ENCODE assay signal across 8 cellular contexts in genomic region chr19:662207-662961, GRCh38. TPM values are rescaled to one million over a fixed set of nuclear protein-coding genes. Genes with fewer than 3 reads are reported as not detected.
DNase-seq lines count a peak whose midpoint lies in the region; ATAC-seq and TF ChIP-seq lines count a peak whose summit lies in the region.

No MANE protein-coding gene starts in this region.

- intact Hi-C loops in CD4-positive, alpha-beta memory T cell (cut with micrococcal nuclease): loop anchor here (2.0 kb wide), 1 partner anchor 156 kb away; the partner anchor contains the start of gene TPGS1
- intact Hi-C loops in esophagus squamous epithelium (cut with DNase I): no loop called here
- intact Hi-C loops in uterus (cut with DNase I; ENCODE audit: low total_unique reads): no loop called here

- H3K27me3 ChIP-seq in CD4-positive, alpha-beta memory T cell (ENCODE audit: insufficient read depth, low read length): no peaks in the 10 kb centered on the region
- H3K27me3 ChIP-seq in esophagus squamous epithelium: no peaks in the 10 kb centered on the region
- no peaks in the 10 kb centered on the region for H3K27me3 ChIP-seq in uterus

- peak overlapping the region; percentile 97 to 100 (median 99) for H3K27ac Mint-ChIP-seq in CD4-positive, alpha-beta memory T cell
- peak overlapping the region; percentile 69 for H3K27ac Mint-ChIP-seq in osteocyte (ENCODE audit: unreplicated experiment)

- H3K27me3 Mint-ChIP-seq in CD4-positive, alpha-beta memory T cell: peaks cover 0 to 3% of the 10 kb centered on the region in 2 donors
- H3K27me3 Mint-ChIP-seq in osteocyte (ENCODE audit: unreplicated experiment): no peaks in the 10 kb centered on the region

- H3K4me1 ChIP-seq in CD4-positive, alpha-beta memory T cell (ENCODE audit: insufficient read depth, low read length): peaks cover 53% of the 10 kb centered on the region
- H3K4me1 ChIP-seq in esophagus squamous epithelium: peaks cover 52 to 70% (median 58%) of the 10 kb centered on the region in 3 donors
- H3K4me1 ChIP-seq in uterus: peaks cover 0 to 34% of the 10 kb centered on the region in 2 donors

- DNase-seq in CD4-positive, alpha-beta memory T cell: peak; percentile 66 to 85 (median 76)
- DNase-seq in MV-4-11 (lab: John Stamatoyannopoulos, UW): peak; percentile 45
- DNase-seq in activated T-cell treated with anti-CD3 and anti-CD28 coated beads for 4 hours: peak; percentile 66
- DNase-seq in esophagus squamous epithelium (lab: John Stamatoyannopoulos, UW): no peak
- DNase-seq in osteocyte (ENCODE audit: extremely low spot score, unreplicated experiment): no peak
- DNase-seq in uterus: no peak
- no peak for DNase-seq in NCI-H446 treated with DMSO at 0.1 percent for 48 hours (lab: John Stamatoyannopoulos, UW)

- CTCF ChIA-PET in CD4-positive, alpha-beta memory T cell (lab: Charles Lee; ENCODE audit: partially characterized antibody): interaction anchor here (1.0 to 1.9 kb wide), 2 partner anchors 17 to 71 kb away, joined by 7 to 8 read pairs; no protein-coding TSS in a partner anchor

- H3K4me1 Mint-ChIP-seq in CD4-positive, alpha-beta memory T cell: peaks cover 8 to 60% (median 39%) of the 10 kb centered on the region in 4 donors
- H3K4me1 Mint-ChIP-seq in osteocyte (ENCODE audit: unreplicated experiment): peaks cover 36% of the 10 kb centered on the region

- peaks cover 0 to 2% (median 0%) of the 10 kb centered on the region in 8 donors for H3K9me3 Mint-ChIP-seq in CD4-positive, alpha-beta memory T cell
- no peaks in the 10 kb centered on the region for H3K9me3 Mint-ChIP-seq in osteocyte (ENCODE audit: unreplicated experiment)

- H3K36me3 ChIP-seq in CD4-positive, alpha-beta memory T cell (ENCODE audit: insufficient read depth, low read length): peaks cover 6% of the 10 kb centered on the region
- H3K36me3 ChIP-seq in esophagus squamous epithelium (peaks cover 0 to 13% (median 0%) of the 10 kb centered on the region in 3 donors), uterus (no peaks in the 10 kb centered on the region)

- H3K36me3 Mint-ChIP-seq in CD4-positive, alpha-beta memory T cell: peaks cover 3 to 27% of the 10 kb centered on the region in 2 donors
- H3K36me3 Mint-ChIP-seq in osteocyte (ENCODE audit: unreplicated experiment): no peaks in the 10 kb centered on the region

- 0 to 1% methylated on average over 5 to 13 of the region's 81 CpGs for WGBS in esophagus squamous epithelium, 2 donors

- peak; percentile 38 for ATAC-seq in GM21360 (IDR thresholded peaks at IDR 0.05; ENCODE audit: unreplicated experiment)

- H3K27ac ChIP-seq in CD4-positive, alpha-beta memory T cell (ENCODE audit: low read depth, low read length): peak overlapping the region; percentile 96
- H3K27ac ChIP-seq in esophagus squamous epithelium (peak overlapping the region; percentile 93 to 99 (median 98)), uterus (peak overlapping the region; percentile 63 to 84)

- peak overlapping the region; percentile 94 to 100 (median 98) for H3K4me3 Mint-ChIP-seq in CD4-positive, alpha-beta memory T cell
- H3K4me3 Mint-ChIP-seq in osteocyte (ENCODE audit: unreplicated experiment): peak overlapping the region; percentile 79

- H3K9me3 ChIP-seq in CD4-positive, alpha-beta memory T cell (ENCODE audit: control insufficient read depth in 1 of 2, low read length in 2 of 2): no peaks in the 10 kb centered on the region
- H3K9me3 ChIP-seq in esophagus squamous epithelium (no peaks in the 10 kb centered on the region), uterus (no peaks in the 10 kb centered on the region)

- POLR2A ChIA-PET in CD4-positive, alpha-beta memory T cell (lab: Charles Lee; ENCODE audit: partially characterized antibody): interaction anchor here (0.8 to 6.1 kb wide), 17 partner anchors 14 to 541 kb away, joined by 3 to 54 read pairs (median 5); partner anchors contain the start of genes FSTL3, POLRMT and TPGS1

- TF ChIP-seq CTCF in esophagus squamous epithelium (IDR thresholded peaks at IDR 0.05) (no peak), osteocyte (IDR thresholded peaks at IDR 0.05) (no peak), uterus (IDR thresholded peaks at IDR 0.05) (no peak)

- peak overlapping the region; percentile 83 to 99 for H3K4me3 ChIP-seq in CD4-positive, alpha-beta memory T cell (ENCODE audit: low read length in 2 of 2)
- H3K4me3 ChIP-seq in esophagus squamous epithelium (peak overlapping the region; percentile 85 to 100 (median 98)), uterus (peak overlapping the region; percentile 47 to 91)

- TF ChIP-seq POLR2A in esophagus squamous epithelium (IDR thresholded peaks at IDR 0.05) (peak in 1 of 4 donors; percentile 41), uterus (IDR thresholded peaks at IDR 0.05) (no peak)

RNA-seq across cellular contexts. Expression of gene RNF126, which starts 0.6 kb away (rescaled TPM):
- total RNA-seq in CD4-positive, alpha-beta memory T cell: 100 to 1,000 TPM; 105 to 112 TPM
- polyA plus RNA-seq in CD4-positive, alpha-beta memory T cell: 10 to 100 TPM; 82.3 to 95.6 TPM
- total RNA-seq in esophagus squamous epithelium (100 to 1,000 TPM in 2 of 4 donors, 10 to 100 TPM in 2; 82.1 to 118 (median 98.4) TPM), osteocyte (37.3 and 40.8 TPM in 2 replicates), uterus (10 to 100 TPM in 3 of 4 donors, 1 to 10 TPM in 1; 9.5 to 44.3 (median 18.2) TPM)

RNA-seq across cellular contexts. Expression of gene FSTL3, which starts 13.8 kb away (rescaled TPM):
- total RNA-seq in CD4-positive, alpha-beta memory T cell: 1 to 10 TPM; 2.9 to 3.4 TPM
- polyA plus RNA-seq in CD4-positive, alpha-beta memory T cell: 1 to 10 TPM; 2.0 to 2.1 TPM
- total RNA-seq in esophagus squamous epithelium (10 to 100 TPM in 3 of 4 donors, 1 to 10 TPM in 1; 4.4 to 43.3 (median 17.7) TPM), osteocyte (109 and 111 TPM in 2 replicates), uterus (10 to 100 TPM; 25.3 to 71.7 (median 37.3) TPM)

RNA-seq across cellular contexts. Expression of gene FGF22, which starts 22.7 kb away (rescaled TPM):
- 1 to 10 TPM; 1.8 to 1.9 TPM for total RNA-seq in CD4-positive, alpha-beta memory T cell
- polyA plus RNA-seq in CD4-positive, alpha-beta memory T cell: not detected
- total RNA-seq in esophagus squamous epithelium (1 to 10 TPM in 1 of 4 donors, under 1 TPM in 1, not detected in 2; 0.38 to 1.6 TPM), osteocyte (0.81 TPM in 1 of 2 replicates, not detected in the other), uterus (1 to 10 TPM in 1 of 4 donors, not detected in 3; 1.4 TPM)

RNA-seq across cellular contexts. Expression of gene POLRMT, which starts 29.0 kb away (rescaled TPM):
- 100 to 1,000 TPM in 1 of 2 experiments, 10 to 100 TPM in 1; 98.9 to 103 TPM for total RNA-seq in CD4-positive, alpha-beta memory T cell
- 10 to 100 TPM; 31.6 to 58.4 TPM for polyA plus RNA-seq in CD4-positive, alpha-beta memory T cell
- 10 to 100 TPM; 23.5 to 32.3 (median 25.0) TPM for total RNA-seq in esophagus squamous epithelium
- 44.6 and 47.6 TPM in 2 replicates for total RNA-seq in osteocyte
- total RNA-seq in uterus: 10 to 100 TPM; 10.5 to 42.0 (median 24.1) TPM

RNA-seq across cellular contexts. Expression of gene PRSS57, which starts 32.9 kb away (rescaled TPM):
- total RNA-seq in CD4-positive, alpha-beta memory T cell: not detected
- not detected for polyA plus RNA-seq in CD4-positive, alpha-beta memory T cell
- total RNA-seq in esophagus squamous epithelium (not detected), osteocyte (not detected in 2 replicates), uterus (not detected)

Comparison
In these comparisons a context has a peak if more than half of its experiments do, and no peak if none do; other contexts are left out.
1. DNase-seq: peak in CD4-positive, alpha-beta memory T cell (5 of 5), MV-4-11 (single experiment) and activated T-cell treated with anti-CD3 and anti-CD28 coated beads for 4 hours (single experiment); none in esophagus squamous epithelium (single experiment), osteocyte (single experiment), uterus (0 of 2) and NCI-H446 treated with DMSO at 0.1 percent for 48 hours (single experiment).
2. Peak in every context shown above with its lines, with median percentiles within 50 percentile points of each other: H3K27ac ChIP-seq and H3K4me3 ChIP-seq.